8 cellular contexts compared by ENCODE assay signal in the genomic region with DNA sequence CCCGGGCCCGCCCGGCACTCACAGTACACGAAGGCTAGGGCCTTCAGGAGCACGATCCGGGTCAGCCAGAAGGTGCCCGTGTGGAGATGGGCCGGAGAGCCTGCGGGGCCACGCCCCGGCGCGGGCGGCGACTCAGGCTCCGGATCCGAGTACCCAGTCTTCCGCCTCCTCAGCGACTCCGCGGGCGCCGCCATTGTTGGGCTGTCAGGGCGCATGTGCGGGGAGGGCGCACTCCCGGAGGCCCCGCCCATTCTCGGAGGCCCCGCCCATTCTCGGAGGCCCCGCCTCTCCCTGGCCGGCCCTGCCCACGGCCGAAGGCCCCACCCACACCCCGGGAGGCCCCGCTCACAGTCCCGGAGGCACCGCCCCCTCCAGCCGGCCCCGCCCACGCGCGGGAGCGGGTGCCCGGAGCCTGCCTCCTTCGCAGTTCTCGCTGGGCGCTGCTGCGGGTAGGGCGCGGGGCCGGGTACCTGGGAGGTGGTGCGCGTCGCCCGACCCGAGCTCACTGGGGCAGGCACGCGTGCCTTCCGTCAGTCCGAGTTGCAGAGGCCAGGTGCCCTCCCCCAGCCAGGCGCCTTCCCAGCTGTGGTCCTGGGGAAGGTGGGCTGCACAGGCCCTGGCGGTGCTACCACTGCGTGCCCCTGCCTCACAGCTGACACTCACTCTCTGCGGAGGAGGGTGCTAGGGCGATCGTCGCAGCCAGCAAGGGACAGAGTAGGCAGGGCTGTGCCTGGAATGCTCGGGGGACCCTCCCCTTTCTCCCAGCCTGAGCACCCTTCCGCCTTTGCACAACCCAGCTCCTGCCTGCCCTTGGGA.
A peak's percentile ranks its signal among the peaks of the same experiment; 100 is the strongest.
DNase-seq lines count a peak whose midpoint lies in the region; ATAC-seq and TF ChIP-seq lines count a peak whose summit lies in the region.

TSS of gene LMF1 (minus strand) at position 219 of the 816 bp plus-strand sequence. CDS start at position 215, 4 bp downstream.

- ATAC-seq in GM19463 (IDR thresholded peaks at IDR 0.05; ENCODE audit: unreplicated experiment): peak; percentile 81

- peaks cover 3% of the 10 kb centered on the region for H3K9me3 ChIP-seq in mucosa of stomach (ENCODE audit: control insufficient read depth, low read length)

- H3K4me1 ChIP-seq in mucosa of stomach (ENCODE audit: control insufficient read depth, insufficient read depth, low read length): peaks cover 24% of the 10 kb centered on the region

- TF ChIP-seq POLR2A in erythroblast (IDR thresholded peaks at IDR 0.05; ENCODE audit: low read length): peak; percentile 70

- no peaks in the 10 kb centered on the region for H3K36me3 ChIP-seq in mucosa of stomach (ENCODE audit: control insufficient read depth, insufficient read depth, low read length)

- DNase-seq in CMK (ENCODE audit: low read depth) (peak; percentile 73), HS-5 (ENCODE audit: low read depth) (peak; percentile 39), OCI-M1 (lab: John Stamatoyannopoulos, UW) (peak; percentile 94), activated T-cell treated with anti-CD3 and anti-CD28 coated beads for 48 hours (ENCODE audit: low read depth) (peak; percentile 98), erythroblast (lab: John Stamatoyannopoulos, UW) (peak; percentile 94 to 99)
- DNase-seq in stimulated activated CD8-positive, alpha-beta memory T cell treated with anti-CD3 and anti-CD28 coated beads, Interleukin-4, amount 100 ng/mL, for 4 hours (ENCODE audit: low read depth in 2 of 2, low spot score in 1 of 2): peak; percentile 83 to 94

- H3K27me3 ChIP-seq in mucosa of stomach (ENCODE audit: control insufficient read depth, insufficient read depth, low read length): peaks cover 27% of the 10 kb centered on the region

- H3K9ac ChIP-seq in mucosa of stomach (ENCODE audit: low read length): peak within 1 kb of the TSS; percentile 78

- peak within 1 kb of the TSS; percentile 50 for H3K4me3 ChIP-seq in mucosa of stomach (ENCODE audit: low read length)

Comparison
In these comparisons a context has a peak if more than half of its experiments do, and no peak if none do; other contexts are left out.
1. Peak in every context shown above with its lines: DNase-seq, ATAC-seq and H3K4me3 ChIP-seq.
2. DNase-seq: peak in every context shown above with its lines; median percentile 98 in activated T-cell treated with anti-CD3 and anti-CD28 coated beads for 48 hours; 96 in erythroblast; 94 in OCI-M1; 88 in stimulated activated CD8-positive, alpha-beta memory T cell treated with anti-CD3 and anti-CD28 coated beads, Interleukin-4, amount 100 ng/mL, for 4 hours; 73 in CMK; 39 in HS-5.